Comparison of ENCODE assay signal across 22 cellular contexts in the genomic region with DNA sequence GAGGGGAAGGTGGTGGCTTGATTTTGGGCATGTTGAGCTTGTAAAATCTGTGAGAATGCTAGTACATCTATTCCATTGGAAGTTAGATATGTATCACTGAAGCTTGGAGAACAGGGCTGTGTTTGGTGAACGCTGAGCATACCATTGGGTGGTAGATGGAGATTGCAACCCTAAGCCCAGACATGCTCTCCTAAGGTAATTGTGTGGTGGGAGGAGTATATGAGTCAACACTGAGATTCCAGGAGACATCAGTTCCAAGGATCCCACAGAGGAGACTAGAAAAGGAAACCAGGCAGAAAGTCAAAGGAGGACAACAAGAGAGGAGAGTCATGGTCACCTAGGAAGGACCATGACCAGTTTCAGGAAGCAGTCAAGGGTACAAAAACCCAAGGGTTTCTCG.
DNase-seq lines count a peak whose midpoint lies in the region; FAIRE-seq and TF ChIP-seq lines count a peak whose summit lies in the region.
"Had no signal": no experiment of that assay in that cellular context is flagged by ENCODE, and none has a peak within 500 bp of the region (broad histone marks: within the 10 kb centered on the region; RNA-seq: fewer than 3 reads in every experiment).

No MANE protein-coding gene starts in this region.

- CTCF ChIA-PET in MCF 10A (lab: Yijun Ruan, JAX), result interaction anchor here (0.6 to 9.5 kb wide), 5 partner anchors 9 to 82 kb away, joined by 3 to 80 read pairs (median 5); no protein-coding TSS in a partner anchor

- H3K9me3 ChIP-seq in breast epithelium, result no peaks in the 10 kb centered on the region
- H3K9me3 ChIP-seq: SJSA1 had no signal

- FAIRE-seq in RCC 7860 (lab: Jason Lieb, UNC), result no peak
- FAIRE-seq: G401.6 had no signal

- peaks cover 13% of the 10 kb centered on the region for H3K4me1 Mint-ChIP-seq in MCF 10A (ENCODE audit: insufficient read depth, unreplicated experiment)
- H3K4me1 Mint-ChIP-seq in nephron progenitor cell, result peaks cover 43% of the 10 kb centered on the region

- H3K4me1 ChIP-seq in breast epithelium, result no peaks in the 10 kb centered on the region
- H3K4me1 ChIP-seq: SJSA1 had no signal

- no peak overlapping the region for H3K4me3 Mint-ChIP-seq in MCF 10A (ENCODE audit: unreplicated experiment)
- no peak overlapping the region for H3K4me3 Mint-ChIP-seq in nephron progenitor cell
- H3K4me3 Mint-ChIP-seq: B cell; CD8-positive, alpha-beta T cell; GM23338; IgD-negative memory B cell had no signal

- H3K27me3 Mint-ChIP-seq in MCF 10A (ENCODE audit: insufficient read depth, unreplicated experiment) (no peaks in the 10 kb centered on the region), nephron progenitor cell (ENCODE audit: low read depth, poor library complexity) (peaks cover 22% of the 10 kb centered on the region)
- H3K27me3 Mint-ChIP-seq: B cell, IgD-negative memory B cell had no signal

- H3K27ac ChIP-seq in breast epithelium, result no peak overlapping the region
- H3K27ac ChIP-seq in coronary artery, result no peak overlapping the region
- H3K27ac ChIP-seq: 22Rv1, SJSA1 had no signal

- no peak overlapping the region for H3K4me3 ChIP-seq in breast epithelium
- no peak overlapping the region for H3K4me3 ChIP-seq in coronary artery
- H3K4me3 ChIP-seq: GM23338, SJSA1 had no signal

- BruUV-seq in MCF 10A (replicated peaks; lab: Mats Ljungman, UMichigan), result no TSS peak

- H3K9me3 Mint-ChIP-seq in MCF 10A (ENCODE audit: unreplicated experiment) (no peaks in the 10 kb centered on the region), nephron progenitor cell (no peaks in the 10 kb centered on the region)
- H3K9me3 Mint-ChIP-seq: CD8-positive, alpha-beta T cell; GM23338; IgD-negative memory B cell had no signal

- intact Hi-C loops in MCF 10A (cut with micrococcal nuclease), result no loop called here
- intact Hi-C loops in breast epithelium (cut with DNase I; ENCODE audit: low total_unique reads), result no loop called here

- H3K36me3 Mint-ChIP-seq in MCF 10A (ENCODE audit: insufficient read depth, unreplicated experiment), result no peaks in the 10 kb centered on the region
- no peaks in the 10 kb centered on the region for H3K36me3 Mint-ChIP-seq in nephron progenitor cell (ENCODE audit: low read depth)
- H3K36me3 Mint-ChIP-seq: CD8-positive, alpha-beta T cell had no signal

- DNase-seq in MCF 10A (ENCODE audit: unreplicated experiment), result peak; percentile 49
- no peak for DNase-seq in breast epithelium (ENCODE audit: low spot score in 2 of 2)
- DNase-seq in RCC 7860 (ENCODE audit: low spot score), result peak; percentile 10
- DNase-seq in coronary artery (ENCODE audit: low spot score), result peak; percentile 9
- DNase-seq in nephron progenitor cell, result no peak
- no peak for DNase-seq in dedifferentiated amniotic fluid mesenchymal stem cell (ENCODE audit: extremely low spot score)
- no peak for DNase-seq in HuH-7.5 (ENCODE audit: low spot score)
- DNase-seq in activated gamma-delta T cell treated with Interleukin-2 at 50 U/mL for 16 hours, result no peak
- DNase-seq: CD8-positive, alpha-beta T cell; DMS79 treated with DMSO at 0.1 percent for 48 hours; Kasumi-1; MV-4-11; NCI-H1417; NCI-H1930; NCI-H748 treated with DMSO at 0.1 percent for 48 hours; OCI-M1 had no signal

- TF ChIP-seq POLR2A in breast epithelium (IDR thresholded peaks at IDR 0.05), result no peak

- no peak for TF ChIP-seq CTCF in MCF 10A (IDR thresholded peaks at IDR 0.05; ENCODE audit: unreplicated experiment)
- no peak for TF ChIP-seq CTCF in breast epithelium (IDR thresholded peaks at IDR 0.05)
- TF ChIP-seq CTCF in coronary artery (IDR thresholded peaks at IDR 0.05), result no peak
- no peak for TF ChIP-seq CTCF in nephron progenitor cell (IDR thresholded peaks at IDR 0.05)

- H3K27me3 ChIP-seq in breast epithelium, result no peaks in the 10 kb centered on the region
- H3K27me3 ChIP-seq: SJSA1 had no signal

- POLR2A ChIA-PET in MCF 10A (lab: Yijun Ruan, JAX), result interaction anchor here (1.0 kb wide), 2 partner anchors 68 to 133 kb away, joined by 3 to 4 read pairs; a partner anchor contains a TSS

- H3K27ac Mint-ChIP-seq in MCF 10A (ENCODE audit: low read depth, unreplicated experiment), result no peak overlapping the region
- H3K27ac Mint-ChIP-seq in nephron progenitor cell, result peak overlapping the region; percentile 63
- H3K27ac Mint-ChIP-seq: B cell; CD8-positive, alpha-beta T cell; GM23338 had no signal

- H3K36me3 ChIP-seq in breast epithelium, result no peaks in the 10 kb centered on the region
- H3K36me3 ChIP-seq: SJSA1 had no signal

Comparison
In these comparisons a context has a peak if more than half of its experiments do, and no peak if none do; other contexts are left out.
1. DNase-seq: peak in MCF 10A (single experiment), RCC 7860 (single experiment) and coronary artery (single experiment); none in breast epithelium (0 of 2), nephron progenitor cell (single experiment), dedifferentiated amniotic fluid mesenchymal stem cell (single experiment), HuH-7.5 (single experiment) and activated gamma-delta T cell treated with Interleukin-2 at 50 U/mL for 16 hours (single experiment).